In genomic region chr5:72440207-72440638, GRCh38 we compare ENCODE assay signal across 12 cellular contexts.
A peak's percentile ranks its signal among the peaks of the same experiment; 100 is the strongest.
DNase-seq lines count a peak whose midpoint lies in the region; ATAC-seq and TF ChIP-seq lines count a peak whose summit lies in the region.
"Had no signal": no experiment of that assay in that cellular context is flagged by ENCODE, and none has a peak within 500 bp of the region (broad histone marks: within the 10 kb centered on the region; RNA-seq: fewer than 3 reads in every experiment).

No MANE protein-coding gene starts in this region.

- no peak overlapping the region for H3K4me3 ChIP-seq in PC-3 (ENCODE audit: low read length)
- H3K4me3 ChIP-seq in right lobe of liver: no peak overlapping the region
- H3K4me3 ChIP-seq in mucosa of descending colon: no peak overlapping the region
- H3K4me3 ChIP-seq: transverse colon had no signal

- 67% methylated on average over 1 of the region's 1 CpG for WGBS in right lobe of liver (ENCODE audit: insufficient coverage, low coverage, low lambda C conversion rate, missing lambda C conversion rate)

- DNase-seq in Right ventricle myocardium inferior (ENCODE audit: missing footprints) (no peak), cardiac septum (ENCODE audit: low spot score) (no peak), Right ventricle myocardium superior (no peak), PC-3 (no peak), amniotic stem cell (lab: John Stamatoyannopoulos, UW) (no peak), right lobe of liver (no peak), mucosa of descending colon (no peak)
- DNase-seq: activated naive CD8-positive, alpha-beta T cell treated with anti-CD3 and anti-CD28 coated beads for 36 hours; NCI-H524 treated with DMSO at 0.1 percent for 48 hours; small intestine; transverse colon had no signal

- H3K27me3 ChIP-seq in PC-3 (ENCODE audit: low read length) (no peaks in the 10 kb centered on the region), right lobe of liver (no peaks in the 10 kb centered on the region)
- H3K27me3 ChIP-seq: transverse colon had no signal

- intact Hi-C loops in Right ventricle myocardium inferior (cut with DNase I) (no loop called here), cardiac septum (cut with DNase I) (no loop called here), Right ventricle myocardium superior (cut with DNase I) (no loop called here), PC-3 (cut with micrococcal nuclease) (no loop called here), right lobe of liver (cut with DNase I) (no loop called here), mucosa of descending colon (cut with DNase I, micrococcal nuclease) (no loop called here)

- peak; percentile 79 for ATAC-seq in Right ventricle myocardium inferior
- ATAC-seq in HG03103 (IDR thresholded peaks at IDR 0.05; ENCODE audit: low read depth, unreplicated experiment): peak; percentile 50
- peak; percentile 65 for ATAC-seq in Right ventricle myocardium superior (ENCODE audit: poor library complexity)
- ATAC-seq in PC-3: no peak
- ATAC-seq in right lobe of liver: no peak
- no peak for ATAC-seq in mucosa of descending colon

- BruUV-seq in PC-3 (replicated peaks; lab: Mats Ljungman, UMichigan): no TSS peak

- H3K4me2 ChIP-seq in PC-3 (ENCODE audit: low read length): no peak overlapping the region

- H4K20me1 ChIP-seq in PC-3 (ENCODE audit: low read length): no peaks in the 10 kb centered on the region

- no peak overlapping the region for H3K27ac ChIP-seq in PC-3 (ENCODE audit: low read length)
- no peak overlapping the region for H3K27ac ChIP-seq in right lobe of liver

- H3K36me3 ChIP-seq in PC-3 (ENCODE audit: low read depth, low read length) (no peaks in the 10 kb centered on the region), right lobe of liver (no peaks in the 10 kb centered on the region), mucosa of descending colon (ENCODE audit: low read depth) (no peaks in the 10 kb centered on the region)
- H3K36me3 ChIP-seq: transverse colon had no signal

- POLR2A ChIA-PET in PC-3 (lab: Charles Lee; ENCODE audit: unreplicated experiment): no interaction called here

- no peaks in the 10 kb centered on the region for H3K9me3 ChIP-seq in PC-3 (ENCODE audit: low read length)
- no peaks in the 10 kb centered on the region for H3K9me3 ChIP-seq in right lobe of liver
- H3K9me3 ChIP-seq in mucosa of descending colon: no peaks in the 10 kb centered on the region
- H3K9me3 ChIP-seq: transverse colon had no signal

- CTCF ChIA-PET in PC-3 (lab: Charles Lee): no interaction called here

- no peaks in the 10 kb centered on the region for H3F3A ChIP-seq in PC-3 (ENCODE audit: low read length, unreplicated experiment)

- TF ChIP-seq CTCF in PC-3 (conservative IDR thresholded peaks at IDR 0.05; ENCODE audit: low read depth, low read length) (no peak), right lobe of liver (IDR thresholded peaks at IDR 0.05) (no peak), mucosa of descending colon (IDR thresholded peaks at IDR 0.05) (no peak)

- no peak overlapping the region for H2AFZ ChIP-seq in PC-3 (ENCODE audit: low read length)

- H3K9ac ChIP-seq in PC-3 (ENCODE audit: low read length): no peak overlapping the region

- no peaks in the 10 kb centered on the region for H3K79me2 ChIP-seq in PC-3 (ENCODE audit: low read length)

- H3K9me2 ChIP-seq in PC-3 (replicated peaks; ENCODE audit: low read length): no peaks in the 10 kb centered on the region

- TF ChIP-seq POLR2A in right lobe of liver (IDR thresholded peaks at IDR 0.05): no peak

- H3K4me1 ChIP-seq in PC-3 (ENCODE audit: insufficient read depth, low read length) (peaks cover 22% of the 10 kb centered on the region), right lobe of liver (no peaks in the 10 kb centered on the region), mucosa of descending colon (ENCODE audit: low read depth) (no peaks in the 10 kb centered on the region)

Comparison
In these comparisons a context has a peak if more than half of its experiments do, and no peak if none do; other contexts are left out.
1. ATAC-seq: peak in Right ventricle myocardium inferior (single experiment), HG03103 (single experiment) and Right ventricle myocardium superior (single experiment); none in PC-3 (single experiment), right lobe of liver (0 of 4) and mucosa of descending colon (single experiment).